Comparison of ENCODE assay signal across 1 cellular context in genomic region chr2:88187038-88187676, GRCh38.
TF ChIP-seq lines count a peak whose summit lies in the region.

No MANE protein-coding gene starts in this region.

TF ChIP-seq in GM23338, 12 proteins besides CTCF, POLR2A, EP300 and RAD21 (continued from another document):
- TF ChIP-seq ZNF462 (CRISPR knock-in tag; IDR thresholded peaks at IDR 0.05) (peak; percentile 92), ZNF114 (CRISPR knock-in tag; IDR thresholded peaks at IDR 0.05) (no peak)
